ENCODE assay signal across 14 cellular contexts in genomic region chr11:35246725-35247124, GRCh38.
A peak's percentile ranks its signal among the peaks of the same experiment; 100 is the strongest.
DNase-seq lines count a peak whose midpoint lies in the region; ATAC-seq and TF ChIP-seq lines count a peak whose summit lies in the region.
"Had no signal": no experiment of that assay in that cellular context is flagged by ENCODE, and none has a peak within 500 bp of the region (broad histone marks: within the 10 kb centered on the region; RNA-seq: fewer than 3 reads in every experiment).

No MANE protein-coding gene starts in this region.

- H3K4me3 ChIP-seq in tibial artery (no peak overlapping the region), prostate gland (no peak overlapping the region)

- H3K27me3 ChIP-seq in tibial artery: no peaks in the 10 kb centered on the region
- H3K27me3 ChIP-seq in prostate gland (replicated peaks; ENCODE audit: insufficient read depth): no peaks in the 10 kb centered on the region
- H3K27me3 ChIP-seq: foreskin keratinocyte had no signal

- H3K27ac Mint-ChIP-seq in activated CD4-positive, alpha-beta T cell treated with anti-CD3 and anti-CD28 coated beads, Interleukin-2, amount 10 ng/mL, durations not matched to agents 7 days and 5 days: peak overlapping the region; percentile 11
- no peak overlapping the region for H3K27ac Mint-ChIP-seq in activated CD4-positive, alpha-beta T cell treated with anti-CD3 and anti-CD28 coated beads, Interleukin-2, amount 10 ng/mL, durations not matched to agents 24 days and 14 days
- H3K27ac Mint-ChIP-seq in effector memory CD8-positive, alpha-beta T cell: peak overlapping the region; percentile 98

- H3K9me3 Mint-ChIP-seq in activated CD4-positive, alpha-beta T cell treated with anti-CD3 and anti-CD28 coated beads, Interleukin-2, amount 10 ng/mL, durations not matched to agents 7 days and 5 days: peaks cover 39% of the 10 kb centered on the region
- peaks cover 12% of the 10 kb centered on the region for H3K9me3 Mint-ChIP-seq in activated CD4-positive, alpha-beta T cell treated with anti-CD3 and anti-CD28 coated beads, Interleukin-2, amount 10 ng/mL, durations not matched to agents 24 days and 14 days
- no peaks in the 10 kb centered on the region for H3K9me3 Mint-ChIP-seq in effector memory CD8-positive, alpha-beta T cell

- DNase-seq in activated CD4-positive, alpha-beta T cell treated with anti-CD3 and anti-CD28 coated beads, Interleukin-2, amount 10 ng/mL, durations not matched to agents 7 days and 5 days: no peak
- no peak for DNase-seq in activated CD4-positive, alpha-beta T cell treated with anti-CD3 and anti-CD28 coated beads, Interleukin-2, amount 10 ng/mL, durations not matched to agents 24 days and 14 days
- DNase-seq in effector memory CD8-positive, alpha-beta T cell: no peak
- peak; percentile 35 for DNase-seq in medulla oblongata (ENCODE audit: extremely low spot score)
- DNase-seq in tibial artery: peak in 1 of 2 donors; percentile 25
- DNase-seq in prostate gland (ENCODE audit: low spot score): no peak
- DNase-seq: foreskin keratinocyte; KG1; kidney glomerular epithelial cell; NCI-H2029; stimulated activated CD4-positive, alpha-beta T cell treated with anti-CD3 and anti-CD28 coated beads, Interleukin-4, amount 100 ng/mL, for 1 hour had no signal

- H3K36me3 ChIP-seq in tibial artery (no peaks in the 10 kb centered on the region), prostate gland (no peaks in the 10 kb centered on the region)

- peaks cover under 1% of the 10 kb centered on the region for H3K27me3 Mint-ChIP-seq in activated CD4-positive, alpha-beta T cell treated with anti-CD3 and anti-CD28 coated beads, Interleukin-2, amount 10 ng/mL, durations not matched to agents 7 days and 5 days
- peaks cover 2% of the 10 kb centered on the region for H3K27me3 Mint-ChIP-seq in activated CD4-positive, alpha-beta T cell treated with anti-CD3 and anti-CD28 coated beads, Interleukin-2, amount 10 ng/mL, durations not matched to agents 24 days and 14 days
- no peaks in the 10 kb centered on the region for H3K27me3 Mint-ChIP-seq in effector memory CD8-positive, alpha-beta T cell

- POLR2A ChIA-PET in activated CD4-positive, alpha-beta T cell treated with anti-CD3 and anti-CD28 coated beads, Interleukin-2, amount 10 ng/mL, durations not matched to agents 7 days and 5 days (lab: Charles Lee): no interaction called here

- intact Hi-C loops in activated CD4-positive, alpha-beta T cell treated with anti-CD3 and anti-CD28 coated beads, Interleukin-2, amount 10 ng/mL, durations not matched to agents 24 days and 14 days (cut with micrococcal nuclease): no loop called here
- intact Hi-C loops in tibial artery (cut with DNase I; ENCODE audit: low total_unique reads): no loop called here
- intact Hi-C loops in prostate gland (cut with DNase I): no loop called here

- H3K4me3 Mint-ChIP-seq in activated CD4-positive, alpha-beta T cell treated with anti-CD3 and anti-CD28 coated beads, Interleukin-2, amount 10 ng/mL, durations not matched to agents 7 days and 5 days: no peak overlapping the region
- H3K4me3 Mint-ChIP-seq in activated CD4-positive, alpha-beta T cell treated with anti-CD3 and anti-CD28 coated beads, Interleukin-2, amount 10 ng/mL, durations not matched to agents 24 days and 14 days: no peak overlapping the region
- H3K4me3 Mint-ChIP-seq in effector memory CD8-positive, alpha-beta T cell: peak overlapping the region; percentile 55 to 59

- TF ChIP-seq CTCF in tibial artery (IDR thresholded peaks at IDR 0.05) (no peak), prostate gland (IDR thresholded peaks at IDR 0.05) (no peak)

- ATAC-seq in effector memory CD8-positive, alpha-beta T cell (replicated peaks): no peak
- ATAC-seq in GM18861 (IDR thresholded peaks at IDR 0.05; ENCODE audit: unreplicated experiment): no peak
- no peak for ATAC-seq in HG02759 (IDR thresholded peaks at IDR 0.05; ENCODE audit: unreplicated experiment)
- ATAC-seq: foreskin keratinocyte had no signal

- H3K9me3 ChIP-seq in tibial artery: no peaks in the 10 kb centered on the region
- H3K9me3 ChIP-seq in prostate gland: no peaks in the 10 kb centered on the region

- H3K4me1 ChIP-seq in tibial artery: peaks cover 0 to 19% (median 11%) of the 10 kb centered on the region in 4 donors
- no peaks in the 10 kb centered on the region for H3K4me1 ChIP-seq in prostate gland (replicated peaks)
- H3K4me1 ChIP-seq: foreskin keratinocyte had no signal

- peak overlapping the region; percentile 58 to 68 for H3K27ac ChIP-seq in tibial artery
- H3K27ac ChIP-seq in prostate gland: no peak overlapping the region
- H3K27ac ChIP-seq: 22Rv1, foreskin keratinocyte had no signal

- H3K36me3 Mint-ChIP-seq in activated CD4-positive, alpha-beta T cell treated with anti-CD3 and anti-CD28 coated beads, Interleukin-2, amount 10 ng/mL, durations not matched to agents 7 days and 5 days (ENCODE audit: low read depth): peaks cover 23% of the 10 kb centered on the region
- H3K36me3 Mint-ChIP-seq in activated CD4-positive, alpha-beta T cell treated with anti-CD3 and anti-CD28 coated beads, Interleukin-2, amount 10 ng/mL, durations not matched to agents 24 days and 14 days (ENCODE audit: low read depth): peaks cover 7% of the 10 kb centered on the region
- peaks cover 19% of the 10 kb centered on the region for H3K36me3 Mint-ChIP-seq in effector memory CD8-positive, alpha-beta T cell (ENCODE audit: insufficient read depth)

- CTCF ChIA-PET in activated CD4-positive, alpha-beta T cell treated with anti-CD3 and anti-CD28 coated beads, Interleukin-2, amount 10 ng/mL, durations not matched to agents 7 days and 5 days (lab: Charles Lee): interaction anchor here (0.9 to 2.1 kb wide), 5 partner anchors 8 to 123 kb away, joined by 3 to 9 read pairs (median 4); no protein-coding TSS in a partner anchor

- H3K4me1 Mint-ChIP-seq in activated CD4-positive, alpha-beta T cell treated with anti-CD3 and anti-CD28 coated beads, Interleukin-2, amount 10 ng/mL, durations not matched to agents 7 days and 5 days: peaks cover 38% of the 10 kb centered on the region
- peaks cover 24% of the 10 kb centered on the region for H3K4me1 Mint-ChIP-seq in activated CD4-positive, alpha-beta T cell treated with anti-CD3 and anti-CD28 coated beads, Interleukin-2, amount 10 ng/mL, durations not matched to agents 24 days and 14 days
- peaks cover 45 to 48% of the 10 kb centered on the region in 2 donors for H3K4me1 Mint-ChIP-seq in effector memory CD8-positive, alpha-beta T cell (ENCODE audit: low read depth in 2 of 2)

- 48% methylated on average over 2 of the region's 2 CpGs for WGBS in prostate gland

- no peak for TF ChIP-seq POLR2A in prostate gland (IDR thresholded peaks at IDR 0.05)

Comparison
In these comparisons a context has a peak if more than half of its experiments do, and no peak if none do; other contexts are left out.
1. H3K4me3 Mint-ChIP-seq: peak in effector memory CD8-positive, alpha-beta T cell (2 of 2); none in activated CD4-positive, alpha-beta T cell treated with anti-CD3 and anti-CD28 coated beads, Interleukin-2, amount 10 ng/mL, durations not matched to agents 7 days and 5 days (single experiment) and activated CD4-positive, alpha-beta T cell treated with anti-CD3 and anti-CD28 coated beads, Interleukin-2, amount 10 ng/mL, durations not matched to agents 24 days and 14 days (single experiment).
2. H3K27ac ChIP-seq: peak in tibial artery (2 of 2); none in prostate gland (0 of 2).